Comparison of ENCODE assay signal across 1 cellular context in the genomic region with DNA sequence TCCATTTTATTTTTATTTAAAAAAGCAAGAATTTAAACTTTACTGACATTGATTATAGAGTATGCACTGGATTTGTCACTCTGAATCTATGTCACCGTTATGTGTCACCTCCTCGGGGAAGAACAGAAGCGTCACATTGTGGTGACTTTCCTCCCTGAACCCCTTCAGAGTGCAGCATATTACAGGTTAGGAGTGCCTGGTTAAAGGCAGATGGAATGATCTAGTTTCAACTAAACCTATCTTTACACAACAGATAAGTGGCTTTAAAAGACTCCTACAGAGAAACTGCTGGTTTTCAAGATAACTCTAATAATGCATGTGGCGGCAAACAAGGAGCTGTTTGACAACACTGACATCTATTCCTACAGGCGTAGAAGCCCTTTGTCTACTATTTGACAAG.
A peak's percentile ranks its signal among the peaks of the same experiment; 100 is the strongest.
TF ChIP-seq lines count a peak whose summit lies in the region.

No MANE protein-coding gene starts in this region.

TF ChIP-seq in K562, 482 proteins besides CTCF, POLR2A, EP300 and RAD21 (continued from another document and continues in another):
- TF ChIP-seq, protein P1, sequence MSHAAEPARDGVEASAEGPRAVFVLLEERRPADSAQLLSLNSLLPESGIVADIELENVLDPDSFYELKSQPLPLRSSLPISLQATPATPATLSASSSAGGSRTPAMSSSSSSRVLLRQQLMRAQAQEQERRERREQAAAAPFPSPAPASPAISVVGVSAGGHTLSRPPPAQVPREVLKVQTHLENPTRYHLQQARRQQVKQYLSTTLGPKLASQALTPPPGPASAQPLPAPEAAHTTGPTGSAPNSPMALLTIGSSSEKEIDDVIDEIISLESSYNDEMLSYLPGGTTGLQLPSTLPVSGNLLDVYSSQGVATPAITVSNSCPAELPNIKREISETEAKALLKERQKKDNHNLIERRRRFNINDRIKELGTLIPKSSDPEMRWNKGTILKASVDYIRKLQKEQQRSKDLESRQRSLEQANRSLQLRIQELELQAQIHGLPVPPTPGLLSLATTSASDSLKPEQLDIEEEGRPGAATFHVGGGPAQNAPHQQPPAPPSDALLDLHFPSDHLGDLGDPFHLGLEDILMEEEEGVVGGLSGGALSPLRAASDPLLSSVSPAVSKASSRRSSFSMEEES (CRISPR knock-in tag; IDR thresholded peaks at IDR 0.05): no peak
- TF ChIP-seq ZNF639 (CRISPR knock-in tag; conservative IDR thresholded peaks at IDR 0.05 in 1 of 2, IDR thresholded peaks at IDR 0.05 in 1 of 2) (no peak), COPS2 (conservative IDR thresholded peaks at IDR 0.05) (no peak), RFX1 (IDR thresholded peaks at IDR 0.05) (no peak), EWSR1 (IDR thresholded peaks at IDR 0.05; ENCODE audit: borderline replicate concordance, low read depth, partially characterized antibody) (no peak), GTF2E2 (tag; IDR thresholded peaks at IDR 0.05) (peak; percentile 80), FOXP4 (CRISPR knock-in tag; IDR thresholded peaks at IDR 0.05; ENCODE audit: borderline replicate concordance) (no peak), SLC30A9 (CRISPR knock-in tag; IDR thresholded peaks at IDR 0.05) (no peak), KDM1A (IDR thresholded peaks at IDR 0.05) (peak in 1 of 2 experiments; percentile 12; a peak in 2 of 4 replicates), NCOA4 (IDR thresholded peaks at IDR 0.05; ENCODE audit: partially characterized antibody) (no peak), JUND (IDR thresholded peaks at IDR 0.05; ENCODE audit: borderline replicate concordance, low read depth, low read length) (peak; percentile 50; the same call in 1 of the 2 replicates), JUND (tag; IDR thresholded peaks at IDR 0.05; ENCODE audit: borderline replicate concordance, low read depth, low read length) (no peak; the same call in 1 of the 3 replicates), PRPF4 (IDR thresholded peaks at IDR 0.05; ENCODE audit: insufficient read depth, low read depth, low read length, poor library complexity, severe bottlenecking) (no peak), ZNF12 (CRISPR knock-in tag; IDR thresholded peaks at IDR 0.05) (no peak), NR0B1 (IDR thresholded peaks at IDR 0.05; ENCODE audit: partially characterized antibody) (no peak), NONO (IDR thresholded peaks at IDR 0.05; ENCODE audit: low read depth in 2 of 2, low read length in 1 of 2) (no peak), NFE2L1 (tag; IDR thresholded peaks at IDR 0.05; ENCODE audit: borderline replicate concordance, low read depth) (no peak), ESRRB (CRISPR knock-in tag; IDR thresholded peaks at IDR 0.05; ENCODE audit: borderline replicate concordance) (no peak), HNRNPH1 (optimal IDR thresholded peaks at IDR 0.05; ENCODE audit: low read depth, low read length) (no peak), ZNF764 (CRISPR knock-in tag; IDR thresholded peaks at IDR 0.05; ENCODE audit: low read depth) (no peak), CSDE1 (IDR thresholded peaks at IDR 0.05) (no peak), NR4A1 (CRISPR knock-in tag; IDR thresholded peaks at IDR 0.05) (no peak), NR4A1 (tag; IDR thresholded peaks at IDR 0.05) (no peak), RUNX1 (IDR thresholded peaks at IDR 0.05; ENCODE audit: low read depth) (no peak), FOXK2 (conservative IDR thresholded peaks at IDR 0.05 in 1 of 2, IDR thresholded peaks at IDR 0.05 in 1 of 2; ENCODE audit: low read depth in 2 of 2) (peak; percentile 35 to 64; a peak in 2 of 4 replicates), ZNF146 (CRISPR knock-in tag; IDR thresholded peaks at IDR 0.05; ENCODE audit: unreplicated experiment) (no peak), PCBP2 (IDR thresholded peaks at IDR 0.05; ENCODE audit: low read depth, low read length, poor library complexity, severe bottlenecking) (no peak), FOXM1 (IDR thresholded peaks at IDR 0.05; ENCODE audit: low read depth) (peak; percentile 92), FOXM1 (CRISPR knock-in tag; IDR thresholded peaks at IDR 0.05; ENCODE audit: low read depth) (no peak), POLR3G (IDR thresholded peaks at IDR 0.05; ENCODE audit: extremely low read depth, insufficient read length, insufficient replicate concordance) (no peak), RBM25 (IDR thresholded peaks at IDR 0.05; ENCODE audit: low read depth, low read length, severe bottlenecking) (no peak), HNRNPK (IDR thresholded peaks at IDR 0.05; ENCODE audit: low read depth, low read length, poor library complexity, severe bottlenecking) (no peak), MTF1 (CRISPR knock-in tag; IDR thresholded peaks at IDR 0.05; ENCODE audit: borderline replicate concordance) (no peak), POLR2H (tag; IDR thresholded peaks at IDR 0.05; ENCODE audit: low read depth) (no peak), CGGBP1 (CRISPR knock-in tag; IDR thresholded peaks at IDR 0.05) (no peak), ZNF696 (CRISPR knock-in tag; conservative IDR thresholded peaks at IDR 0.05) (no peak), BRCA1 (IDR thresholded peaks at IDR 0.05) (no peak), BRCA1 (CRISPR knock-in tag; IDR thresholded peaks at IDR 0.05) (no peak), ELF2 (CRISPR knock-in tag; IDR thresholded peaks at IDR 0.05) (no peak), SIN3A (IDR thresholded peaks at IDR 0.05; ENCODE audit: borderline replicate concordance in 2 of 2, control insufficient read depth in 1 of 2, low read depth in 2 of 2, low read length in 2 of 2) (no peak)
- TF ChIP-seq, protein P2, sequence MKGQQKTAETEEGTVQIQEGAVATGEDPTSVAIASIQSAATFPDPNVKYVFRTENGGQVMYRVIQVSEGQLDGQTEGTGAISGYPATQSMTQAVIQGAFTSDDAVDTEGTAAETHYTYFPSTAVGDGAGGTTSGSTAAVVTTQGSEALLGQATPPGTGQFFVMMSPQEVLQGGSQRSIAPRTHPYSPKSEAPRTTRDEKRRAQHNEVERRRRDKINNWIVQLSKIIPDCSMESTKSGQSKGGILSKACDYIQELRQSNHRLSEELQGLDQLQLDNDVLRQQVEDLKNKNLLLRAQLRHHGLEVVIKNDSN (CRISPR knock-in tag; IDR thresholded peaks at IDR 0.05): no peak
- TF ChIP-seq, protein P3, sequence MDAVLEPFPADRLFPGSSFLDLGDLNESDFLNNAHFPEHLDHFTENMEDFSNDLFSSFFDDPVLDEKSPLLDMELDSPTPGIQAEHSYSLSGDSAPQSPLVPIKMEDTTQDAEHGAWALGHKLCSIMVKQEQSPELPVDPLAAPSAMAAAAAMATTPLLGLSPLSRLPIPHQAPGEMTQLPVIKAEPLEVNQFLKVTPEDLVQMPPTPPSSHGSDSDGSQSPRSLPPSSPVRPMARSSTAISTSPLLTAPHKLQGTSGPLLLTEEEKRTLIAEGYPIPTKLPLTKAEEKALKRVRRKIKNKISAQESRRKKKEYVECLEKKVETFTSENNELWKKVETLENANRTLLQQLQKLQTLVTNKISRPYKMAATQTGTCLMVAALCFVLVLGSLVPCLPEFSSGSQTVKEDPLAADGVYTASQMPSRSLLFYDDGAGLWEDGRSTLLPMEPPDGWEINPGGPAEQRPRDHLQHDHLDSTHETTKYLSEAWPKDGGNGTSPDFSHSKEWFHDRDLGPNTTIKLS (IDR thresholded peaks at IDR 0.05; ENCODE audit: borderline replicate concordance, low read depth): 0 out of 2 replicates have a peak, but pooled peaks have one; percentile 56
- TF ChIP-seq, protein P4, sequence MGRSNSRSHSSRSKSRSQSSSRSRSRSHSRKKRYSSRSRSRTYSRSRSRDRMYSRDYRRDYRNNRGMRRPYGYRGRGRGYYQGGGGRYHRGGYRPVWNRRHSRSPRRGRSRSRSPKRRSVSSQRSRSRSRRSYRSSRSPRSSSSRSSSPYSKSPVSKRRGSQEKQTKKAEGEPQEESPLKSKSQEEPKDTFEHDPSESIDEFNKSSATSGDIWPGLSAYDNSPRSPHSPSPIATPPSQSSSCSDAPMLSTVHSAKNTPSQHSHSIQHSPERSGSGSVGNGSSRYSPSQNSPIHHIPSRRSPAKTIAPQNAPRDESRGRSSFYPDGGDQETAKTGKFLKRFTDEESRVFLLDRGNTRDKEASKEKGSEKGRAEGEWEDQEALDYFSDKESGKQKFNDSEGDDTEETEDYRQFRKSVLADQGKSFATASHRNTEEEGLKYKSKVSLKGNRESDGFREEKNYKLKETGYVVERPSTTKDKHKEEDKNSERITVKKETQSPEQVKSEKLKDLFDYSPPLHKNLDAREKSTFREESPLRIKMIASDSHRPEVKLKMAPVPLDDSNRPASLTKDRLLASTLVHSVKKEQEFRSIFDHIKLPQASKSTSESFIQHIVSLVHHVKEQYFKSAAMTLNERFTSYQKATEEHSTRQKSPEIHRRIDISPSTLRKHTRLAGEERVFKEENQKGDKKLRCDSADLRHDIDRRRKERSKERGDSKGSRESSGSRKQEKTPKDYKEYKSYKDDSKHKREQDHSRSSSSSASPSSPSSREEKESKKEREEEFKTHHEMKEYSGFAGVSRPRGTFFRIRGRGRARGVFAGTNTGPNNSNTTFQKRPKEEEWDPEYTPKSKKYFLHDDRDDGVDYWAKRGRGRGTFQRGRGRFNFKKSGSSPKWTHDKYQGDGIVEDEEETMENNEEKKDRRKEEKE (IDR thresholded peaks at IDR 0.05; ENCODE audit: borderline replicate concordance in 1 of 2, control insufficient read depth in 1 of 2, low read depth in 2 of 2, low read length in 1 of 2): peak in 1 of 2 experiments; percentile 74; a peak in 1 of 4 replicates
- TF ChIP-seq, protein P5, sequence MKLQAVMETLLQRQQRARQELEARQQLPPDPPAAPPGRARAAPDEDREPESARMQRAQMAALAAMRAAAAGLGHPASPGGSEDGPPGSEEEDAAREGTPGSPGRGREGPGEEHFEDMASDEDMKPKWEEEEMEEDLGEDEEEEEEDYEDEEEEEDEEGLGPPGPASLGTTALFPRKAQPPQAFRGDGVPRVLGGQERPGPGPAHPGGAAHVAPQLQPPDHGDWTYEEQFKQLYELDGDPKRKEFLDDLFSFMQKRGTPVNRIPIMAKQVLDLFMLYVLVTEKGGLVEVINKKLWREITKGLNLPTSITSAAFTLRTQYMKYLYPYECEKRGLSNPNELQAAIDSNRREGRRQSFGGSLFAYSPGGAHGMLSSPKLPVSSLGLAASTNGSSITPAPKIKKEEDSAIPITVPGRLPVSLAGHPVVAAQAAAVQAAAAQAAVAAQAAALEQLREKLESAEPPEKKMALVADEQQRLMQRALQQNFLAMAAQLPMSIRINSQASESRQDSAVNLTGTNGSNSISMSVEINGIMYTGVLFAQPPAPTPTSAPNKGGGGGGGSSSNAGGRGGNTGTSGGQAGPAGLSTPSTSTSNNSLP (IDR thresholded peaks at IDR 0.05; ENCODE audit: borderline replicate concordance, low read depth, low read length): no peak; the same call in 1 of the 2 replicates
- TF ChIP-seq, protein P6, sequence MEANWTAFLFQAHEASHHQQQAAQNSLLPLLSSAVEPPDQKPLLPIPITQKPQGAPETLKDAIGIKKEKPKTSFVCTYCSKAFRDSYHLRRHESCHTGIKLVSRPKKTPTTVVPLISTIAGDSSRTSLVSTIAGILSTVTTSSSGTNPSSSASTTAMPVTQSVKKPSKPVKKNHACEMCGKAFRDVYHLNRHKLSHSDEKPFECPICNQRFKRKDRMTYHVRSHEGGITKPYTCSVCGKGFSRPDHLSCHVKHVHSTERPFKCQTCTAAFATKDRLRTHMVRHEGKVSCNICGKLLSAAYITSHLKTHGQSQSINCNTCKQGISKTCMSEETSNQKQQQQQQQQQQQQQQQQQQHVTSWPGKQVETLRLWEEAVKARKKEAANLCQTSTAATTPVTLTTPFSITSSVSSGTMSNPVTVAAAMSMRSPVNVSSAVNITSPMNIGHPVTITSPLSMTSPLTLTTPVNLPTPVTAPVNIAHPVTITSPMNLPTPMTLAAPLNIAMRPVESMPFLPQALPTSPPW (CRISPR knock-in tag; IDR thresholded peaks at IDR 0.05): no peak
- TF ChIP-seq, protein P7, sequence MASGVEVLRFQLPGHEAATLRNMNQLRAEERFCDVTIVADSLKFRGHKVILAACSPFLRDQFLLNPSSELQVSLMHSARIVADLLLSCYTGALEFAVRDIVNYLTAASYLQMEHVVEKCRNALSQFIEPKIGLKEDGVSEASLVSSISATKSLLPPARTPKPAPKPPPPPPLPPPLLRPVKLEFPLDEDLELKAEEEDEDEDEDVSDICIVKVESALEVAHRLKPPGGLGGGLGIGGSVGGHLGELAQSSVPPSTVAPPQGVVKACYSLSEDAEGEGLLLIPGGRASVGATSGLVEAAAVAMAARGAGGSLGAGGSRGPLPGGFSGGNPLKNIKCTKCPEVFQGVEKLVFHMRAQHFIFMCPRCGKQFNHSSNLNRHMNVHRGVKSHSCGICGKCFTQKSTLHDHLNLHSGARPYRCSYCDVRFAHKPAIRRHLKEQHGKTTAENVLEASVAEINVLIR (CRISPR knock-in tag; IDR thresholded peaks at IDR 0.05): no peak
